ENCODE assay signal across 8 cellular contexts in genomic region chr1:15835205-15835740, GRCh38. TPM values are rescaled to one million over a fixed set of nuclear protein-coding genes. Genes with fewer than 3 reads are reported as not detected.
A peak's percentile ranks its signal among the peaks of the same experiment; 100 is the strongest.
DNase-seq lines count a peak whose midpoint lies in the region; ATAC-seq lines count a peak whose summit lies in the region.

No MANE protein-coding gene starts in this region.

- H3K27me3 Mint-ChIP-seq in activated naive CD4-positive, alpha-beta T cell treated with anti-CD3 and anti-CD28 coated beads for 36 hours (ENCODE audit: low read depth), result no peaks in the 10 kb centered on the region

- H3K27ac ChIP-seq in BLaER1 (peak overlapping the region; percentile 99), skeletal muscle tissue (ENCODE audit: low read depth, low read length) (peak overlapping the region; percentile 100)

- peak; percentile 49 for DNase-seq in activated naive CD4-positive, alpha-beta T cell treated with anti-CD3 and anti-CD28 coated beads for 36 hours
- DNase-seq in left ventricle myocardium superior (no peak), HCEC 1CT (no peak)
- no peak for DNase-seq in NK-92 treated with Interleukin-12 subunit alpha and Interleukin-12 subunit beta, amount 100 ng/mL, for 24 hours (lab: John Stamatoyannopoulos, UW)

- H3K4me1 Mint-ChIP-seq in activated naive CD4-positive, alpha-beta T cell treated with anti-CD3 and anti-CD28 coated beads for 36 hours (ENCODE audit: low read depth), result peaks cover 27% of the 10 kb centered on the region

- H3K36me3 ChIP-seq in BLaER1 (no peaks in the 10 kb centered on the region), skeletal muscle tissue (ENCODE audit: control insufficient read depth in 3 of 3, insufficient read depth in 3 of 3, low read length in 3 of 3) (peaks cover 0 to 2% (median 0%) of the 10 kb centered on the region in 3 donors)

- peak overlapping the region; percentile 86 for H3K4me3 Mint-ChIP-seq in activated naive CD4-positive, alpha-beta T cell treated with anti-CD3 and anti-CD28 coated beads for 36 hours

- H3K4me1 ChIP-seq in BLaER1, result peaks cover 47% of the 10 kb centered on the region
- peaks cover 3 to 16% (median 6%) of the 10 kb centered on the region in 3 donors for H3K4me1 ChIP-seq in skeletal muscle tissue (ENCODE audit: control insufficient read depth in 3 of 3, insufficient read depth in 3 of 3, low read length in 3 of 3)

- no peaks in the 10 kb centered on the region for H4K20me1 ChIP-seq in BLaER1

- intact Hi-C loops in activated naive CD4-positive, alpha-beta T cell treated with anti-CD3 and anti-CD28 coated beads for 36 hours (cut with micrococcal nuclease), result loop anchor here (1.0 to 10.0 kb wide), 11 partner anchors 12 to 1070 kb away; partner anchors contain the start of genes CPLANE2, DDI2, FHAD1 and SPEN
- intact Hi-C loops in left ventricle myocardium superior (cut with micrococcal nuclease), result loop anchor here (10.0 kb wide), 1 partner anchor 70 kb away; no protein-coding TSS in a partner anchor

- H3K27ac Mint-ChIP-seq in activated naive CD4-positive, alpha-beta T cell treated with anti-CD3 and anti-CD28 coated beads for 36 hours, result peak overlapping the region; percentile 95

- H3K27me3 ChIP-seq in BLaER1 (no peaks in the 10 kb centered on the region), skeletal muscle tissue (ENCODE audit: control insufficient read depth in 3 of 3, insufficient read depth in 3 of 3, low read length in 3 of 3) (no peaks in the 10 kb centered on the region)

- H3K4me3 ChIP-seq in BLaER1 (peak overlapping the region; percentile 78), skeletal muscle tissue (ENCODE audit: low read length in 3 of 3) (peak overlapping the region; percentile 77 to 95 (median 93))

- H3K9me3 Mint-ChIP-seq in activated naive CD4-positive, alpha-beta T cell treated with anti-CD3 and anti-CD28 coated beads for 36 hours, result no peaks in the 10 kb centered on the region

- ATAC-seq in GM19395 (IDR thresholded peaks at IDR 0.05; ENCODE audit: unreplicated experiment), result peak; percentile 0
- ATAC-seq in HG03520 (IDR thresholded peaks at IDR 0.05; ENCODE audit: unreplicated experiment), result peak; percentile 1
- ATAC-seq in left ventricle myocardium superior, result peak; percentile 27

- CTCF ChIA-PET in activated naive CD4-positive, alpha-beta T cell treated with anti-CD3 and anti-CD28 coated beads for 36 hours (lab: Charles Lee), result no interaction called here

- H3K36me3 Mint-ChIP-seq in activated naive CD4-positive, alpha-beta T cell treated with anti-CD3 and anti-CD28 coated beads for 36 hours (ENCODE audit: low read depth), result no peaks in the 10 kb centered on the region

- peak overlapping the region; percentile 91 for H3K4me2 ChIP-seq in BLaER1

- H3K9ac ChIP-seq in BLaER1 (peak overlapping the region; percentile 99), skeletal muscle tissue (ENCODE audit: low read depth in 1 of 3, low read length in 3 of 3) (peak overlapping the region; percentile 99 to 100 (median 99))

- H3K9me3 ChIP-seq in BLaER1, result no peaks in the 10 kb centered on the region
- H3K9me3 ChIP-seq in skeletal muscle tissue (ENCODE audit: control insufficient read depth in 3 of 3, low read length in 3 of 3), result no peaks in the 10 kb centered on the region

RNA-seq across cellular contexts. Expression of gene SPEN, which starts 12.2 kb away (rescaled TPM):
- total RNA-seq in activated naive CD4-positive, alpha-beta T cell treated with anti-CD3 and anti-CD28 coated beads for 36 hours, result 10 to 100 TPM; 30.7 to 33.7 TPM
- total RNA-seq in left ventricle myocardium superior, result 20.5 TPM
- 21.4 TPM for total RNA-seq in skeletal muscle tissue

RNA-seq across cellular contexts. Expression of gene UQCRHL, which starts 27.8 kb away (rescaled TPM):
- total RNA-seq in activated naive CD4-positive, alpha-beta T cell treated with anti-CD3 and anti-CD28 coated beads for 36 hours, result 1 to 10 TPM; 1.7 to 1.9 TPM
- total RNA-seq in left ventricle myocardium superior (6.0 TPM), skeletal muscle tissue (4.7 TPM)
